ENCODE assay signal across 8 cellular contexts in the genomic region with DNA sequence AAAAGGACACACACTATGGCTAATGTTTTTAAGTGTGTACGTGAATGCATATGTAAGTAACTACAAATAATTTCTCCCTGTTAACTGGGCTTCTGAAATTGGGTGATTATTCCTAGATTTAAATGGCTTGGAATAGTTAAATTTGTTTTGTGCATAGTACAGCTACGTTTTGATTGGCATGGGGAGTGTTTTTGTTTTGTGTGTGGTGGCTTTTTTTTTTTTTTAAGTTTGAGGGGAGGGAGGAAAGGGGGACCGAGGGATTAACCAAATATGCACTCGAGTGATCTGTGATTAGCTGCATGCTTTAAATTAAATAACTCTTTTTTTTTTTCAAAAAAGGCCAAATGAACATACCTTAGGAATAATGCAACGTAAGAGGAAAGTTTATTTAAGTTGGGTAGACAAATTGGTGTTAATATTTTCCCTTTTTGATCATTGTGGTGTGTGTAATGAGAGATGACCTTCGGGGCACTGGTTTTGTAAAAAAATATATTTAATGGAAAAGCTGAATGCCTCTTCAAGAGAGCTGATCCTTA. TPM values are rescaled to one million over a fixed set of nuclear protein-coding genes. Genes with fewer than 3 reads are reported as not detected.
DNase-seq lines count a peak whose midpoint lies in the region; ATAC-seq and TF ChIP-seq lines count a peak whose summit lies in the region.

No MANE protein-coding gene starts in this region.

- H3K4me1 ChIP-seq in BE2C (peaks cover under 1% of the 10 kb centered on the region), colonic mucosa (no peaks in the 10 kb centered on the region)

- no peaks in the 10 kb centered on the region for H3K9me3 Mint-ChIP-seq in natural killer cell treated with Interleukin-12 subunit alpha and Interleukin-12 subunit beta and Interleukin-15 and Interleukin-18, amount 100 ng/mL, for 72 hours

- peaks cover 5% of the 10 kb centered on the region for H3K36me3 Mint-ChIP-seq in natural killer cell treated with Interleukin-12 subunit alpha and Interleukin-12 subunit beta and Interleukin-15 and Interleukin-18, amount 100 ng/mL, for 72 hours

- H3K4me3 Mint-ChIP-seq in natural killer cell treated with Interleukin-12 subunit alpha and Interleukin-12 subunit beta and Interleukin-15 and Interleukin-18, amount 100 ng/mL, for 72 hours: peak overlapping the region; percentile 99

- intact Hi-C loops in colonic mucosa (cut with DNase I): no loop called here

- no peak for ATAC-seq in natural killer cell treated with Interleukin-12 subunit alpha and Interleukin-12 subunit beta and Interleukin-15 and Interleukin-18, amount 100 ng/mL, for 72 hours
- ATAC-seq in GM18502 (IDR thresholded peaks at IDR 0.05; ENCODE audit: poor library complexity, unreplicated experiment): no peak

- DNase-seq in BE2C: no peak
- no peak for DNase-seq in LNCaP clone FGC (ENCODE audit: low read depth)
- DNase-seq in colonic mucosa: no peak
- DNase-seq in natural killer cell treated with Interleukin-12 subunit alpha and Interleukin-12 subunit beta and Interleukin-15 and Interleukin-18, amount 100 ng/mL, for 72 hours (ENCODE audit: low spot score): no peak
- no peak for DNase-seq in HuH-7.5 (ENCODE audit: low spot score)
- no peak for DNase-seq in T-helper 9 cell
- no peak for DNase-seq in activated gamma-delta T cell treated with Interleukin-2 at 50 U/mL for 16 hours

- H3K36me3 ChIP-seq in BE2C: no peaks in the 10 kb centered on the region
- H3K36me3 ChIP-seq in colonic mucosa: no peaks in the 10 kb centered on the region

- TF ChIP-seq CTCF in BE2C (IDR thresholded peaks at IDR 0.05; ENCODE audit: low read depth, low read length) (no peak), LNCaP clone FGC (IDR thresholded peaks at IDR 0.05; ENCODE audit: control insufficient read depth, extremely low read depth, insufficient read depth) (no peak), colonic mucosa (IDR thresholded peaks at IDR 0.05) (no peak)

- H3K9me3 ChIP-seq in BE2C (no peaks in the 10 kb centered on the region), colonic mucosa (no peaks in the 10 kb centered on the region)

- peak overlapping the region; percentile 90 for H3K27ac ChIP-seq in colonic mucosa

- H3K27me3 Mint-ChIP-seq in natural killer cell treated with Interleukin-12 subunit alpha and Interleukin-12 subunit beta and Interleukin-15 and Interleukin-18, amount 100 ng/mL, for 72 hours: no peaks in the 10 kb centered on the region

- peaks cover 36 to 54% of the 10 kb centered on the region in 2 donors for H3K4me1 Mint-ChIP-seq in natural killer cell treated with Interleukin-12 subunit alpha and Interleukin-12 subunit beta and Interleukin-15 and Interleukin-18, amount 100 ng/mL, for 72 hours (ENCODE audit: low read depth in 2 of 2)

- H3K4me3 ChIP-seq in BE2C (ENCODE audit: low read depth, low read length) (peak overlapping the region; percentile 89), LNCaP clone FGC (ENCODE audit: low read depth, low read length) (peak overlapping the region; percentile 67), colonic mucosa (peak overlapping the region; percentile 62)

- H3K9ac ChIP-seq in colonic mucosa (ENCODE audit: low read depth in 2 of 2, low read length in 2 of 2): peak overlapping the region; percentile 85 to 93

- no peaks in the 10 kb centered on the region for H3K27me3 ChIP-seq in BE2C
- no peaks in the 10 kb centered on the region for H3K27me3 ChIP-seq in colonic mucosa

- peak overlapping the region; percentile 91 to 100 for H3K27ac Mint-ChIP-seq in natural killer cell treated with Interleukin-12 subunit alpha and Interleukin-12 subunit beta and Interleukin-15 and Interleukin-18, amount 100 ng/mL, for 72 hours

RNA-seq across cellular contexts. Expression of gene JARID2, which starts 1.4 kb away (rescaled TPM):
- 32.0 TPM for polyA plus RNA-seq in BE2C (2012; ENCODE audit: insufficient read depth, insufficient read length, low read depth)
- total RNA-seq in colonic mucosa: 10 to 100 TPM in 1 of 2 donors, 1 to 10 TPM in 1; 9.1 to 10.7 TPM
- 10 to 100 TPM; 28.6 to 34.9 TPM for total RNA-seq in natural killer cell treated with Interleukin-12 subunit alpha and Interleukin-12 subunit beta and Interleukin-15 and Interleukin-18, amount 100 ng/mL, for 72 hours
